In the genomic region with DNA sequence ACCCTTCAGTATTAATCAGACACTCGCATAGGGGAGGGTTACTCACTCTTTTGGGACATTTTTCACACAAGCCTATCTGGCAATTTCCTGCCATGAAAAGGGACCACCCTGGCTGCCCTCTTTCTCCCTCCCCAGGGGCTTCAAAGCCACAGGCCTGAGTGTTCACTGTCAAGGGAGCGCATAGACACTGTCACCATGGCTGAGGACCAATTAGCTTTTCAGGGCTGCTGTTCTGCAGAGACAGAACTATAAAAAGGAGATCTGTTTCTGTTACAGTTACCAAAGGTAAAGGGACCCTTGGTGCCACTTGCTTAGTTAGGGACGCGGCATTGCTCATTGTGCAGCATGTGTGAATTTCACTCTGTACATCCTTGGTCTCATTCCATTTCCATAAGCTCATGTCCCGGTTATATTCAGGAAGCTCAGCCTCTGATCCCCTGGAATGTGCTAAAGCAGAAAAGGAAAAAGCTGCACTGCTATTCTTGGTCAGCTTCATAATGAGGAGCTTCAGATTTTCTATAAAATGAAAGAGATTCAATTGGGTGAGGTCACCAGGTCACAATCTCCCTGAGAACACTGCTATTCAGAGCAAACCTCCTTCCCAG, we compare ENCODE assay signal across 2 cellular contexts.
TF ChIP-seq lines count a peak whose summit lies in the region.

No MANE protein-coding gene starts in this region.

TF ChIP-seq in SK-N-SH treated with all-trans-retinoic acid at 6 μM for 48 hours, 23 proteins besides CTCF, POLR2A, EP300 and RAD21 (continued from another document):
- TF ChIP-seq ZFP3 (CRISPR knock-in tag; IDR thresholded peaks at IDR 0.05) (no peak), ZNF8 (CRISPR knock-in tag; IDR thresholded peaks at IDR 0.05) (no peak), ESRRG (CRISPR knock-in tag; IDR thresholded peaks at IDR 0.05) (no peak), RARB (CRISPR knock-in tag; IDR thresholded peaks at IDR 0.05) (no peak)
- TF ChIP-seq, protein P1, sequence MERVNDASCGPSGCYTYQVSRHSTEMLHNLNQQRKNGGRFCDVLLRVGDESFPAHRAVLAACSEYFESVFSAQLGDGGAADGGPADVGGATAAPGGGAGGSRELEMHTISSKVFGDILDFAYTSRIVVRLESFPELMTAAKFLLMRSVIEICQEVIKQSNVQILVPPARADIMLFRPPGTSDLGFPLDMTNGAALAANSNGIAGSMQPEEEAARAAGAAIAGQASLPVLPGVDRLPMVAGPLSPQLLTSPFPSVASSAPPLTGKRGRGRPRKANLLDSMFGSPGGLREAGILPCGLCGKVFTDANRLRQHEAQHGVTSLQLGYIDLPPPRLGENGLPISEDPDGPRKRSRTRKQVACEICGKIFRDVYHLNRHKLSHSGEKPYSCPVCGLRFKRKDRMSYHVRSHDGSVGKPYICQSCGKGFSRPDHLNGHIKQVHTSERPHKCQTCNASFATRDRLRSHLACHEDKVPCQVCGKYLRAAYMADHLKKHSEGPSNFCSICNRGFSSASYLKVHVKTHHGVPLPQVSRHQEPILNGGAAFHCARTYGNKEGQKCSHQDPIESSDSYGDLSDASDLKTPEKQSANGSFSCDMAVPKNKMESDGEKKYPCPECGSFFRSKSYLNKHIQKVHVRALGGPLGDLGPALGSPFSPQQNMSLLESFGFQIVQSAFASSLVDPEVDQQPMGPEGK (CRISPR knock-in tag; IDR thresholded peaks at IDR 0.05; ENCODE audit: borderline replicate concordance) = no peak
- TF ChIP-seq, protein P2, sequence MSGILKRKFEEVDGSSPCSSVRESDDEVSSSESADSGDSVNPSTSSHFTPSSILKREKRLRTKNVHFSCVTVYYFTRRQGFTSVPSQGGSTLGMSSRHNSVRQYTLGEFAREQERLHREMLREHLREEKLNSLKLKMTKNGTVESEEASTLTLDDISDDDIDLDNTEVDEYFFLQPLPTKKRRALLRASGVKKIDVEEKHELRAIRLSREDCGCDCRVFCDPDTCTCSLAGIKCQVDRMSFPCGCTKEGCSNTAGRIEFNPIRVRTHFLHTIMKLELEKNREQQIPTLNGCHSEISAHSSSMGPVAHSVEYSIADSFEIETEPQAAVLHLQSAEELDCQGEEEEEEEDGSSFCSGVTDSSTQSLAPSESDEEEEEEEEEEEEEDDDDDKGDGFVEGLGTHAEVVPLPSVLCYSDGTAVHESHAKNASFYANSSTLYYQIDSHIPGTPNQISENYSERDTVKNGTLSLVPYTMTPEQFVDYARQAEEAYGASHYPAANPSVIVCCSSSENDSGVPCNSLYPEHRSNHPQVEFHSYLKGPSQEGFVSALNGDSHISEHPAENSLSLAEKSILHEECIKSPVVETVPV (CRISPR knock-in tag; IDR thresholded peaks at IDR 0.05) = no peak
TF ChIP-seq in SK-N-SH treated with all-trans-retinoic acid at 6 μM for 48 hours: peak in this region for 0.

TF ChIP-seq in neural cell, 6 proteins besides CTCF, POLR2A, EP300 and RAD21 (continued from another document):
- TF ChIP-seq SMC3 (conservative IDR thresholded peaks at IDR 0.05; ENCODE audit: poor library complexity) = no peak
